1 cellular context compared by ENCODE assay signal in genomic region chr10:95773454-95773853, GRCh38. TPM values are rescaled to one million over a fixed set of nuclear protein-coding genes. Genes with fewer than 3 reads are reported as not detected.
"Had no signal": no experiment of that assay in that cellular context is flagged by ENCODE, and none has a peak within 500 bp of the region (broad histone marks: within the 10 kb centered on the region; RNA-seq: fewer than 3 reads in every experiment).

No MANE protein-coding gene starts in this region.

RNA-seq across cellular contexts. Expression of gene ENTPD1, which starts 17.5 kb away (rescaled TPM):
- total RNA-seq: progenitor cell of endocrine pancreas had no signal
